1 cellular context compared by ENCODE assay signal in genomic region chr3:169244119-169244864, GRCh38.
TF ChIP-seq lines count a peak whose summit lies in the region.

No MANE protein-coding gene starts in this region.

TF ChIP-seq in GM23338, 12 proteins besides CTCF, POLR2A, EP300 and RAD21 (continued from another document):
- no peak for TF ChIP-seq ZNF462 (CRISPR knock-in tag; IDR thresholded peaks at IDR 0.05)
- TF ChIP-seq ETS1 (IDR thresholded peaks at IDR 0.05), result no peak
- TF ChIP-seq STAT1 (IDR thresholded peaks at IDR 0.05; ENCODE audit: unreplicated experiment), result no peak
- TF ChIP-seq CREB1 (CRISPR knock-in tag; IDR thresholded peaks at IDR 0.05; ENCODE audit: low read depth), result no peak
- TF ChIP-seq EZH2 (IDR thresholded peaks at IDR 0.05; ENCODE audit: low read depth, unreplicated experiment), result no peak
- TF ChIP-seq ZNF331 (CRISPR knock-in tag; IDR thresholded peaks at IDR 0.05; ENCODE audit: low read depth), result no peak
- no peak for TF ChIP-seq POLR2AphosphoS5 (IDR thresholded peaks at IDR 0.05; ENCODE audit: low read depth)
TF ChIP-seq in GM23338: peak in this region for 0.
